1 cellular context compared by ENCODE assay signal in genomic region chr7:44883961-44884360, GRCh38.
TF ChIP-seq lines count a peak whose summit lies in the region.

No MANE protein-coding gene starts in this region.

TF ChIP-seq in HCT116, 20 proteins besides CTCF, POLR2A, EP300 and RAD21 (continued from another document):
- TF ChIP-seq REST (IDR thresholded peaks at IDR 0.05; ENCODE audit: low read depth) (no peak), POLR2AphosphoS5 (IDR thresholded peaks at IDR 0.05; ENCODE audit: low read depth, low read length) (no peak), CBX3 (IDR thresholded peaks at IDR 0.05; ENCODE audit: low read depth) (no peak), CEBPB (IDR thresholded peaks at IDR 0.05; ENCODE audit: low read depth) (no peak), ATF3 (IDR thresholded peaks at IDR 0.05) (no peak), ELF1 (IDR thresholded peaks at IDR 0.05; ENCODE audit: borderline replicate concordance, low read depth) (no peak), SRF (IDR thresholded peaks at IDR 0.05; ENCODE audit: low read depth) (no peak), ZFX (IDR thresholded peaks at IDR 0.05) (no peak)
